In the genomic region with DNA sequence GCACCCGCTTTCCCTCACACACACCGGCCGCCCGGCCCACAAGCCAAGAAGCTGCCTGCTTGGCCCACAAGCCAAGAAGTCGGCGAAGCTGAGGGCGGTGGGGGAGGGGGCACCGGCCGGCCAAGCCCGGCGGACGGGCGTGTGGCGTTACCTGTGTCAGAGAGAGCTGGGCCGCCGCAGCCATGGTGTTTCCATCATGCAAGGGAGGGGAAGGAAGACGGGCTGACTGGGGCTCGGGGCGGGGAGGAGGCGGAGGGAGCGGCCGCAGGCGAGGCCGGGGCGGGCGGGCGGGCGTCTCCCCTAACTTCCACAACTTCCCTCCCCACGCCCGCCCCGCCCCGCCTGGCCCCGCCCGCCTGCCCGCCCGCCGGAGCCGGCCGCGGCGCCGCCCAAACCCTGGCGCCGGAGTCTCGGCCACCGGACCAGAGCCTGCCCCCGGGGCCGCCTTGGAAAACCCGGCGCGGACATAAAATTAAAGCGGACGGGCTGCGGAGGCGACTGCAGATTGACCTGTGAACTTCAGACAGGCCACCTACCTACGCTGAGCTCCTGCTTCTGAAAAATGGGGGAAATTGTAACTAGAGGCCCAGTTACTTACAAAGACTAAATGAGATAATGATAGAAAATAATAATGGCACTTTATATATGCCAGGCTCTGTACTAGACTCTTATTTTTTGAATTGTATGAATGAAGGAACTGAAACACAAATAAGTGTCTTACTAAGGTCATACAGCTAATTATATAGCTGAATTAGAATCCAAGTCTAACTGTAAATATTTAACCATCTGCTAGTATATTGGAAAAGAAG, we compare ENCODE assay signal across 8 cellular contexts. TPM values are rescaled to one million over a fixed set of nuclear protein-coding genes. Genes with fewer than 3 reads are reported as not detected.
DNase-seq lines count a peak whose midpoint lies in the region; ATAC-seq, FAIRE-seq and TF ChIP-seq lines count a peak whose summit lies in the region.

Gene EPS15, minus strand, starts transcription at position 219 of the 809 bp plus-strand sequence. Its CDS starts 35 bp downstream, at position 184.

- ATAC-seq in GM19351 (IDR thresholded peaks at IDR 0.05; ENCODE audit: unreplicated experiment) (peak; percentile 59), HG03521 (IDR thresholded peaks at IDR 0.05; ENCODE audit: unreplicated experiment) (peak; percentile 64), memory B cell (ENCODE audit: low read depth) (peak; percentile 76)
- ATAC-seq in activated CD8-positive, alpha-beta memory T cell treated with anti-CD3 and anti-CD28 coated beads, Interleukin-2, amount 10 ng/mL, durations not matched to agents 7 days and 5 days: peak; percentile 79

- TF ChIP-seq POLR2A in H1 (IDR thresholded peaks at IDR 0.05; ENCODE audit: control extremely low read depth in 1 of 2, low read depth in 2 of 2, low read length in 2 of 2): no peak; a peak in 1 of 3 replicates

- H3K4me1 ChIP-seq in H1 (replicated peaks in 1 of 4; ENCODE audit: control insufficient read depth in 3 of 4, insufficient read depth in 4 of 4, low read length in 3 of 4): no peaks in the 10 kb centered on the region; a peak in 2 of 7 replicates

- peak within 1 kb of the TSS; percentile 23; the same call in 1 of the 2 replicates for H2AFZ ChIP-seq in H1 (ENCODE audit: low read length)

- H2BK120ac ChIP-seq in H1 (replicated peaks; ENCODE audit: low read depth, low read length): no peak within 1 kb of the TSS

- peak within 1 kb of the TSS; percentile 52 to 73 (median 68) for H3K9ac ChIP-seq in H1 (replicated peaks in 1 of 4; ENCODE audit: extremely low read depth in 1 of 4, low read depth in 3 of 4, low read length in 3 of 4)

- H3K56ac ChIP-seq in H1 (replicated peaks; ENCODE audit: insufficient read length, low read depth, low read length): peak within 1 kb of the TSS; percentile 35

- peak within 1 kb of the TSS; percentile 83 to 97 (median 93) for H3K4me3 ChIP-seq in H1 (ENCODE audit: extremely low read depth in 1 of 4, insufficient read depth in 2 of 4, low read depth in 3 of 4, low read length in 4 of 4)

- no peak within 1 kb of the TSS for H2AK5ac ChIP-seq in H1 (ENCODE audit: low read depth, low read length)

- TF ChIP-seq CTCF in CD14-positive monocyte (IDR thresholded peaks at IDR 0.05) (no peak), H1 (IDR thresholded peaks at IDR 0.05; ENCODE audit: control extremely low read depth in 1 of 3, insufficient read depth in 1 of 3, low read depth in 1 of 3, low read length in 3 of 3) (no peak)

- H3K27me3 Mint-ChIP-seq in CD14-positive monocyte (ENCODE audit: low read depth in 3 of 3): no peaks in the 10 kb centered on the region
- no peaks in the 10 kb centered on the region for H3K27me3 Mint-ChIP-seq in activated CD8-positive, alpha-beta memory T cell treated with anti-CD3 and anti-CD28 coated beads, Interleukin-2, amount 10 ng/mL, durations not matched to agents 7 days and 5 days
- no peaks in the 10 kb centered on the region for H3K27me3 Mint-ChIP-seq in memory B cell

- no peak within 1 kb of the TSS for H3K14ac ChIP-seq in H1 (ENCODE audit: insufficient read length)

- peaks cover 49% of the 10 kb centered on the region for H3K4me1 Mint-ChIP-seq in CD14-positive monocyte
- peaks cover 49% of the 10 kb centered on the region for H3K4me1 Mint-ChIP-seq in activated CD8-positive, alpha-beta memory T cell treated with anti-CD3 and anti-CD28 coated beads, Interleukin-2, amount 10 ng/mL, durations not matched to agents 7 days and 5 days
- peaks cover 38% of the 10 kb centered on the region for H3K4me1 Mint-ChIP-seq in memory B cell

- H3K9me3 Mint-ChIP-seq in CD14-positive monocyte (no peaks in the 10 kb centered on the region), memory B cell (no peaks in the 10 kb centered on the region)
- no peaks in the 10 kb centered on the region for H3K9me3 Mint-ChIP-seq in activated CD8-positive, alpha-beta memory T cell treated with anti-CD3 and anti-CD28 coated beads, Interleukin-2, amount 10 ng/mL, durations not matched to agents 7 days and 5 days (ENCODE audit: low read depth)

- no peak within 1 kb of the TSS for H3K23ac ChIP-seq in H1 (ENCODE audit: insufficient read length)

- H3K4me3 Mint-ChIP-seq in CD14-positive monocyte (peak within 1 kb of the TSS; percentile 92 to 98), memory B cell (peak within 1 kb of the TSS; percentile 91)
- peak within 1 kb of the TSS; percentile 85 for H3K4me3 Mint-ChIP-seq in activated CD8-positive, alpha-beta memory T cell treated with anti-CD3 and anti-CD28 coated beads, Interleukin-2, amount 10 ng/mL, durations not matched to agents 7 days and 5 days

- no peaks in the 10 kb centered on the region for H4K20me1 ChIP-seq in H1 (replicated peaks in 1 of 2; ENCODE audit: control insufficient read depth in 1 of 2, insufficient read depth in 2 of 2, low read length in 2 of 2)

- H3K36me3 Mint-ChIP-seq in CD14-positive monocyte (no peaks in the 10 kb centered on the region), memory B cell (peaks cover 3% of the 10 kb centered on the region)
- peaks cover 4% of the 10 kb centered on the region for H3K36me3 Mint-ChIP-seq in activated CD8-positive, alpha-beta memory T cell treated with anti-CD3 and anti-CD28 coated beads, Interleukin-2, amount 10 ng/mL, durations not matched to agents 7 days and 5 days

- H3K79me2 ChIP-seq in H1 (ENCODE audit: control insufficient read depth in 1 of 2, insufficient read depth in 2 of 2, low read length in 2 of 2): peaks cover 5 to 37% of the 10 kb centered on the region in 2 experiments; a peak in 3 of 4 replicates

- no peak for FAIRE-seq in H1 (lab: Jason Lieb, UNC)

- H4K5ac ChIP-seq in H1 (ENCODE audit: insufficient read length, low read depth, low read length): peak within 1 kb of the TSS; percentile 87

- CTCF ChIA-PET in activated CD8-positive, alpha-beta memory T cell treated with anti-CD3 and anti-CD28 coated beads, Interleukin-2, amount 10 ng/mL, durations not matched to agents 7 days and 5 days (lab: Charles Lee): interaction anchor here (0.7 to 1.6 kb wide), 5 partner anchors 13 to 101 kb away, joined by 3 to 4 read pairs (median 3); no protein-coding TSS in a partner anchor
- CTCF ChIA-PET in H1 (lab: Charles Lee; ENCODE audit: partially characterized antibody): no interaction called here

- peak within 1 kb of the TSS; percentile 82 to 97 for H3K4me2 ChIP-seq in H1 (ENCODE audit: insufficient read depth in 1 of 2, low read depth in 2 of 2, low read length in 2 of 2)

- H3K4ac ChIP-seq in H1 (replicated peaks; ENCODE audit: insufficient read length, low read depth, low read length): no peak within 1 kb of the TSS

- H3K79me1 ChIP-seq in H1 (ENCODE audit: low read depth, low read length): no peaks in the 10 kb centered on the region

- TF ChIP-seq EP300 in H1 (IDR thresholded peaks at IDR 0.05; ENCODE audit: borderline replicate concordance in 1 of 2, low read depth in 2 of 2, low read length in 2 of 2): peak in 1 of 2 experiments; percentile 65; a peak in 1 of 3 replicates

- H2BK20ac ChIP-seq in H1 (ENCODE audit: low read length): no peak within 1 kb of the TSS

- H3K36me3 ChIP-seq in H1 (ENCODE audit: control insufficient read depth in 2 of 4, insufficient read depth in 4 of 4, low read length in 3 of 4): no peaks in the 10 kb centered on the region

- H4K91ac ChIP-seq in H1 (replicated peaks; ENCODE audit: insufficient read length, low read length): no peak within 1 kb of the TSS

- intact Hi-C loops in CD14-positive monocyte (cut with micrococcal nuclease): loop anchor here in 1 of 2 donors (5.0 to 10.0 kb wide), 3 partner anchors 98 to 554 kb away; partner anchors contain the start of genes FAF1, NRDC and OSBPL9

- H3K18ac ChIP-seq in H1 (ENCODE audit: extremely low read depth, low read length): peak within 1 kb of the TSS; percentile 27; the same call in 1 of the 2 replicates

- H3K9me3 ChIP-seq in H1 (ENCODE audit: insufficient read depth in 2 of 2, low read depth in 1 of 2, low read length in 1 of 2): no peaks in the 10 kb centered on the region

- peak within 1 kb of the TSS; percentile 53; the same call in 1 of the 2 replicates for H3K27ac ChIP-seq in H1 (ENCODE audit: low read depth, low read length)

- 9% methylated on average over 17 of the region's 56 CpGs; no CpG with 5 or more reads in 1 of the 2 experiments for WGBS in H1 (ENCODE audit: extremely low coverage in 1 of 2, insufficient coverage in 1 of 2, insufficient read length in 1 of 2, insufficient replicate concordance in 2 of 2, low coverage in 1 of 2, low lambda C conversion rate in 2 of 2, missing lambda C conversion rate in 1 of 2), 2 experiments

- POLR2A ChIA-PET in H1 (lab: Charles Lee; ENCODE audit: partially characterized antibody): interaction anchor here (0.8 to 2.0 kb wide), 7 partner anchors 10 to 225 kb away, joined by 3 to 6 read pairs (median 3); partner anchors contain the start of gene OSBPL9

- H3K23me2 ChIP-seq in H1 (ENCODE audit: low read depth, low read length): peaks cover 9% of the 10 kb centered on the region; the same call in 1 of the 2 replicates

- H4K8ac ChIP-seq in H1 (ENCODE audit: extremely low read depth, insufficient read depth, low read length): peak within 1 kb of the TSS; percentile 93

- H2BK15ac ChIP-seq in H1 (ENCODE audit: low read length): 0 out of 2 replicates have a peak within 1 kb of the TSS, but pooled peaks have one; percentile 77

- TF ChIP-seq RAD21 in H1 (IDR thresholded peaks at IDR 0.05 in 1 of 2, conservative IDR thresholded peaks at IDR 0.05 in 1 of 2; ENCODE audit: low read depth in 2 of 2, low read length in 2 of 2): no peak

- peak; percentile 83 for DNase-seq in CD14-positive monocyte (ENCODE audit: low spot score)
- DNase-seq in NOMO-1 treated with DMSO at 0.1 percent for 48 hours (lab: John Stamatoyannopoulos, UW; ENCODE audit: unreplicated experiment): peak; percentile 83
- peak; percentile 91 for DNase-seq in activated CD8-positive, alpha-beta memory T cell treated with anti-CD3 and anti-CD28 coated beads, Interleukin-2, amount 10 ng/mL, durations not matched to agents 7 days and 5 days
- peak in 1 of 2 experiments; percentile 91 for DNase-seq in H1 (ENCODE audit: low read depth in 1 of 2, low spot score in 2 of 2)
- peak; percentile 84 to 86 for DNase-seq in memory B cell (ENCODE audit: low spot score in 2 of 2)
- DNase-seq in stimulated activated CD8-positive, alpha-beta memory T cell treated with anti-CD3 and anti-CD28 coated beads, Interleukin-12 subunit alpha, Interleukin-12 subunit beta, amount 100 ng/mL, for 1 hour (ENCODE audit: low read depth): peak; percentile 76

- no peak within 1 kb of the TSS for H2BK12ac ChIP-seq in H1 (ENCODE audit: low read depth, low read length)

- no peaks in the 10 kb centered on the region for H3K27me3 ChIP-seq in H1 (replicated peaks in 1 of 4; ENCODE audit: control insufficient read depth in 3 of 4, extremely low read depth in 1 of 4, insufficient read depth in 3 of 4, low read length in 3 of 4)

- H2BK5ac ChIP-seq in H1 (ENCODE audit: low read depth, low read length): 0 out of 2 replicates have a peak within 1 kb of the TSS, but pooled peaks have one; percentile 62

- H3K27ac Mint-ChIP-seq in CD14-positive monocyte: peak within 1 kb of the TSS; percentile 88 to 98 (median 94)
- H3K27ac Mint-ChIP-seq in activated CD8-positive, alpha-beta memory T cell treated with anti-CD3 and anti-CD28 coated beads, Interleukin-2, amount 10 ng/mL, durations not matched to agents 7 days and 5 days: peak within 1 kb of the TSS; percentile 87
- H3K27ac Mint-ChIP-seq in memory B cell: peak within 1 kb of the TSS; percentile 92

RNA-seq across cellular contexts. Expression of gene EPS15, which starts in this region (rescaled TPM):
- polyA plus RNA-seq in CD14-positive monocyte (10 to 100 TPM; 36.4 to 53.6 TPM), H1 (2011; rRNA removed) (11.5 and 15.9 TPM in 2 replicates)
- total RNA-seq in activated CD8-positive, alpha-beta memory T cell treated with anti-CD3 and anti-CD28 coated beads, Interleukin-2, amount 10 ng/mL, durations not matched to agents 7 days and 5 days: 10 to 100 TPM; 71.6 to 80.0 TPM
- total RNA-seq in H1 (2021; fragmentation: NEBNext Ultra II Directional; extraction: Animal tissue kit (Norgen Biotek cat#: 25700)): 51.2 and 57.2 TPM in 2 replicates
- polyA plus RNA-seq in H1 (2011; cell fraction: cytosol; rRNA removed): 27.7 TPM
- 11.7 TPM for polyA plus RNA-seq in H1 (2011; cell fraction: nucleus; rRNA removed)
- 20.3 to 36.4 TPM (median 22.5 TPM) in 4 replicates for polyA plus RNA-seq in H1 (2012, experiment 1 of 2)
- 1.5 TPM for polyA plus RNA-seq in H1 (2012, experiment 2 of 2)
- polyA plus RNA-seq in H1 (2013, experiment 1 of 2): 34.0 TPM
- 32.8 TPM for polyA plus RNA-seq in H1 (2013, experiment 2 of 2)
- 36.5 and 47.3 TPM in 2 replicates for polyA minus RNA-seq in H1 (2011; rRNA and poly(A)+ RNA removed)
- polyA minus RNA-seq in H1 (2011; cell fraction: cytosol; rRNA and poly(A)+ RNA removed): 29.7 TPM
- polyA minus RNA-seq in H1 (2011; cell fraction: nucleus; rRNA and poly(A)+ RNA removed): 56.1 TPM
